In genomic region chr15:62779041-62779810, GRCh38 we compare ENCODE assay signal across 12 cellular contexts.
DNase-seq lines count a peak whose midpoint lies in the region; ATAC-seq, FAIRE-seq and TF ChIP-seq lines count a peak whose summit lies in the region.
"Had no signal": no experiment of that assay in that cellular context is flagged by ENCODE, and none has a peak within 500 bp of the region (broad histone marks: within the 10 kb centered on the region; RNA-seq: fewer than 3 reads in every experiment).

No MANE protein-coding gene starts in this region.

- H3K4me3 ChIP-seq in neuronal stem cell (ENCODE audit: low read length in 2 of 2): no peak overlapping the region
- H3K4me3 ChIP-seq in left lung: no peak overlapping the region
- H3K4me3 ChIP-seq: GM23338 had no signal

- no peak overlapping the region for H4K8ac ChIP-seq in neuronal stem cell (ENCODE audit: low read depth, low read length)

- TF ChIP-seq CTCF in left lung (IDR thresholded peaks at IDR 0.05): no peak

- H3K27ac ChIP-seq in neuronal stem cell (replicated peaks; ENCODE audit: low read length) (no peak overlapping the region), left lung (no peak overlapping the region)

- no peak overlapping the region for H3K23ac ChIP-seq in neuronal stem cell (ENCODE audit: low read depth, low read length, poor library complexity)

- no peaks in the 10 kb centered on the region for H3K79me1 ChIP-seq in neuronal stem cell (ENCODE audit: low read depth, low read length)

- H3K36me3 ChIP-seq in neuronal stem cell (replicated peaks in 1 of 2; ENCODE audit: control insufficient read depth in 2 of 2, insufficient read depth in 2 of 2, low read length in 2 of 2) (peaks cover 0 to 3% of the 10 kb centered on the region in 2 donors), left lung (no peaks in the 10 kb centered on the region)

- no peak overlapping the region for H3K4ac ChIP-seq in neuronal stem cell (ENCODE audit: low read length)

- no peak overlapping the region for H3K9ac ChIP-seq in neuronal stem cell (ENCODE audit: low read depth, low read length, poor library complexity)

- no peak overlapping the region for H2BK12ac ChIP-seq in neuronal stem cell (ENCODE audit: low read length)

- no peak overlapping the region for H2BK5ac ChIP-seq in neuronal stem cell (ENCODE audit: low read length)

- intact Hi-C loops in left lung (cut with DNase I): no loop called here

- no peak overlapping the region for H2BK120ac ChIP-seq in neuronal stem cell (ENCODE audit: low read depth, low read length)

- H3K14ac ChIP-seq in neuronal stem cell (ENCODE audit: low read length): no peak overlapping the region

- no peak overlapping the region for H2AFZ ChIP-seq in neuronal stem cell (ENCODE audit: low read length)
- H2AFZ ChIP-seq: GM23338 had no signal

- H4K91ac ChIP-seq in neuronal stem cell (ENCODE audit: low read depth, low read length, poor library complexity): no peak overlapping the region

- H2AK5ac ChIP-seq in neuronal stem cell (ENCODE audit: low read depth, low read length): no peak overlapping the region

- no peak for FAIRE-seq in RCC 7860 (lab: Jason Lieb, UNC)

- peak overlapping the region; percentile 32 for H3K18ac ChIP-seq in neuronal stem cell (ENCODE audit: low read length)

- ATAC-seq in GM18858 (IDR thresholded peaks at IDR 0.05; ENCODE audit: unreplicated experiment) (no peak), GM19452 (IDR thresholded peaks at IDR 0.05; ENCODE audit: unreplicated experiment) (no peak), left lung (no peak)
- ATAC-seq: GM23338 had no signal

- peaks cover 8 to 12% of the 10 kb centered on the region in 2 donors for H3K4me1 ChIP-seq in neuronal stem cell (ENCODE audit: control insufficient read depth in 2 of 2, insufficient read depth in 1 of 2, low read depth in 1 of 2, low read length in 2 of 2)
- peaks cover 0 to 9% of the 10 kb centered on the region in 2 donors for H3K4me1 ChIP-seq in left lung

- H2BK15ac ChIP-seq in neuronal stem cell (ENCODE audit: low read length): no peak overlapping the region

- no peaks in the 10 kb centered on the region for H3K9me3 ChIP-seq in neuronal stem cell (replicated peaks in 1 of 2; ENCODE audit: control insufficient read depth in 2 of 2, insufficient read depth in 1 of 2, low read depth in 1 of 2, low read length in 2 of 2)
- H3K9me3 ChIP-seq in left lung: no peaks in the 10 kb centered on the region

- no CpG with 5 or more reads among the region's 8 CpGs for WGBS in neuronal stem cell (ENCODE audit: extremely low coverage in 2 of 2, insufficient read length in 2 of 2, insufficient replicate concordance in 1 of 2), 2 donors

- H3K27me3 ChIP-seq in neuronal stem cell (ENCODE audit: control insufficient read depth in 3 of 3, insufficient read depth in 3 of 3, low read depth in 1 of 3, low read length in 3 of 3): no peaks in the 10 kb centered on the region
- H3K27me3 ChIP-seq in left lung: no peaks in the 10 kb centered on the region

- H3K4me2 ChIP-seq in neuronal stem cell (ENCODE audit: insufficient read depth, low read length, poor library complexity, severe bottlenecking): no peak overlapping the region
- H3K4me2 ChIP-seq: GM23338 had no signal

- DNase-seq in COLO829 (ENCODE audit: low spot score) (peak; percentile 18), RCC 7860 (ENCODE audit: low spot score) (peak; percentile 44), fibroblast of gingiva (ENCODE audit: low read depth) (peak; percentile 63), neuronal stem cell (ENCODE audit: low spot score) (no peak), left lung (no peak), SHP77 (lab: John Stamatoyannopoulos, UW) (no peak)
- DNase-seq: NCI-H146; nephron progenitor cell; stimulated activated CD4-positive, alpha-beta T cell treated with anti-CD3 and anti-CD28 coated beads, Interleukin-15, amount 100 ng/mL, for 24 hours had no signal

Comparison
In these comparisons a context has a peak if more than half of its experiments do, and no peak if none do; other contexts are left out.
1. DNase-seq: peak in COLO829 (single experiment), RCC 7860 (single experiment) and fibroblast of gingiva (single experiment); none in neuronal stem cell (single experiment), left lung (0 of 2) and SHP77 (0 of 2).